8 cellular contexts compared by ENCODE assay signal in genomic region chr15:28098766-28099554, GRCh38. TPM values are rescaled to one million over a fixed set of nuclear protein-coding genes. Genes with fewer than 3 reads are reported as not detected.
A peak's percentile ranks its signal among the peaks of the same experiment; 100 is the strongest.
DNase-seq lines count a peak whose midpoint lies in the region; ATAC-seq lines count a peak whose summit lies in the region.

TSS of gene OCA2 (minus strand) at chr15:28099315. CDS start at chr15:28081874, 17,441 bp downstream.

- DNase-seq in GM03348 (ENCODE audit: low spot score) = peak; percentile 72
- peak; percentile 34 for DNase-seq in NCI-H510A treated with DMSO at 0.1 percent for 48 hours (lab: John Stamatoyannopoulos, UW)
- peak; percentile 69 for DNase-seq in activated T-cell treated with anti-CD3 and anti-CD28 coated beads for 1 hour (ENCODE audit: low read depth)
- DNase-seq in fibroblast of gingiva (ENCODE audit: low read depth) = peak; percentile 46
- no peak for DNase-seq in occipital lobe (lab: John Stamatoyannopoulos, UW)

- ATAC-seq in GM18870 (IDR thresholded peaks at IDR 0.05; ENCODE audit: unreplicated experiment) (no peak), HG03108 (IDR thresholded peaks at IDR 0.05; ENCODE audit: unreplicated experiment) (no peak), HG03097 (IDR thresholded peaks at IDR 0.05; ENCODE audit: low FRiP score, unreplicated experiment) (no peak)

RNA-seq across cellular contexts. Expression of gene OCA2, which starts in this region (rescaled TPM):
- 25.7 TPM for total RNA-seq in occipital lobe
